ENCODE assay signal across 2 cellular contexts in genomic region chr9:89372230-89372816, GRCh38.
TF ChIP-seq lines count a peak whose summit lies in the region.

No MANE protein-coding gene starts in this region.

TF ChIP-seq in SK-N-SH treated with all-trans-retinoic acid at 6 μM for 48 hours, 23 proteins besides CTCF, POLR2A, EP300 and RAD21 (continued from another document):
- TF ChIP-seq, protein P1, sequence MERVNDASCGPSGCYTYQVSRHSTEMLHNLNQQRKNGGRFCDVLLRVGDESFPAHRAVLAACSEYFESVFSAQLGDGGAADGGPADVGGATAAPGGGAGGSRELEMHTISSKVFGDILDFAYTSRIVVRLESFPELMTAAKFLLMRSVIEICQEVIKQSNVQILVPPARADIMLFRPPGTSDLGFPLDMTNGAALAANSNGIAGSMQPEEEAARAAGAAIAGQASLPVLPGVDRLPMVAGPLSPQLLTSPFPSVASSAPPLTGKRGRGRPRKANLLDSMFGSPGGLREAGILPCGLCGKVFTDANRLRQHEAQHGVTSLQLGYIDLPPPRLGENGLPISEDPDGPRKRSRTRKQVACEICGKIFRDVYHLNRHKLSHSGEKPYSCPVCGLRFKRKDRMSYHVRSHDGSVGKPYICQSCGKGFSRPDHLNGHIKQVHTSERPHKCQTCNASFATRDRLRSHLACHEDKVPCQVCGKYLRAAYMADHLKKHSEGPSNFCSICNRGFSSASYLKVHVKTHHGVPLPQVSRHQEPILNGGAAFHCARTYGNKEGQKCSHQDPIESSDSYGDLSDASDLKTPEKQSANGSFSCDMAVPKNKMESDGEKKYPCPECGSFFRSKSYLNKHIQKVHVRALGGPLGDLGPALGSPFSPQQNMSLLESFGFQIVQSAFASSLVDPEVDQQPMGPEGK (CRISPR knock-in tag; IDR thresholded peaks at IDR 0.05; ENCODE audit: borderline replicate concordance) = no peak
- TF ChIP-seq ZNF565 (CRISPR knock-in tag; conservative IDR thresholded peaks at IDR 0.05; ENCODE audit: low read depth) = no peak
- TF ChIP-seq, protein P2, sequence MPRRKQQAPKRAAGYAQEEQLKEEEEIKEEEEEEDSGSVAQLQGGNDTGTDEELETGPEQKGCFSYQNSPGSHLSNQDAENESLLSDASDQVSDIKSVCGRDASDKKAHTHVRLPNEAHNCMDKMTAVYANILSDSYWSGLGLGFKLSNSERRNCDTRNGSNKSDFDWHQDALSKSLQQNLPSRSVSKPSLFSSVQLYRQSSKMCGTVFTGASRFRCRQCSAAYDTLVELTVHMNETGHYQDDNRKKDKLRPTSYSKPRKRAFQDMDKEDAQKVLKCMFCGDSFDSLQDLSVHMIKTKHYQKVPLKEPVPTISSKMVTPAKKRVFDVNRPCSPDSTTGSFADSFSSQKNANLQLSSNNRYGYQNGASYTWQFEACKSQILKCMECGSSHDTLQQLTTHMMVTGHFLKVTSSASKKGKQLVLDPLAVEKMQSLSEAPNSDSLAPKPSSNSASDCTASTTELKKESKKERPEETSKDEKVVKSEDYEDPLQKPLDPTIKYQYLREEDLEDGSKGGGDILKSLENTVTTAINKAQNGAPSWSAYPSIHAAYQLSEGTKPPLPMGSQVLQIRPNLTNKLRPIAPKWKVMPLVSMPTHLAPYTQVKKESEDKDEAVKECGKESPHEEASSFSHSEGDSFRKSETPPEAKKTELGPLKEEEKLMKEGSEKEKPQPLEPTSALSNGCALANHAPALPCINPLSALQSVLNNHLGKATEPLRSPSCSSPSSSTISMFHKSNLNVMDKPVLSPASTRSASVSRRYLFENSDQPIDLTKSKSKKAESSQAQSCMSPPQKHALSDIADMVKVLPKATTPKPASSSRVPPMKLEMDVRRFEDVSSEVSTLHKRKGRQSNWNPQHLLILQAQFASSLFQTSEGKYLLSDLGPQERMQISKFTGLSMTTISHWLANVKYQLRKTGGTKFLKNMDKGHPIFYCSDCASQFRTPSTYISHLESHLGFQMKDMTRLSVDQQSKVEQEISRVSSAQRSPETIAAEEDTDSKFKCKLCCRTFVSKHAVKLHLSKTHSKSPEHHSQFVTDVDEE (CRISPR knock-in tag; IDR thresholded peaks at IDR 0.05) = no peak
- no peak for TF ChIP-seq PPARA (CRISPR knock-in tag; IDR thresholded peaks at IDR 0.05; ENCODE audit: borderline replicate concordance)
- TF ChIP-seq, protein P3, sequence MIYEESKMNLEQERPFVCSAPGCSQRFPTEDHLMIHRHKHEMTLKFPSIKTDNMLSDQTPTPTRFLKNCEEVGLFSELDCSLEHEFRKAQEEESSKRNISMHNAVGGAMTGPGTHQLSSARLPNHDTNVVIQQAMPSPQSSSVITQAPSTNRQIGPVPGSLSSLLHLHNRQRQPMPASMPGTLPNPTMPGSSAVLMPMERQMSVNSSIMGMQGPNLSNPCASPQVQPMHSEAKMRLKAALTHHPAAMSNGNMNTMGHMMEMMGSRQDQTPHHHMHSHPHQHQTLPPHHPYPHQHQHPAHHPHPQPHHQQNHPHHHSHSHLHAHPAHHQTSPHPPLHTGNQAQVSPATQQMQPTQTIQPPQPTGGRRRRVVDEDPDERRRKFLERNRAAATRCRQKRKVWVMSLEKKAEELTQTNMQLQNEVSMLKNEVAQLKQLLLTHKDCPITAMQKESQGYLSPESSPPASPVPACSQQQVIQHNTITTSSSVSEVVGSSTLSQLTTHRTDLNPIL (CRISPR knock-in tag; IDR thresholded peaks at IDR 0.05; ENCODE audit: low read depth) = no peak
- TF ChIP-seq OSR1 (CRISPR knock-in tag; IDR thresholded peaks at IDR 0.05) = no peak
- no peak for TF ChIP-seq ZNF70 (CRISPR knock-in tag; IDR thresholded peaks at IDR 0.05)
- TF ChIP-seq SNAI2 (CRISPR knock-in tag; IDR thresholded peaks at IDR 0.05) = no peak
- no peak for TF ChIP-seq ISL1 (CRISPR knock-in tag; IDR thresholded peaks at IDR 0.05)
- no peak for TF ChIP-seq TCF4 (CRISPR knock-in tag; IDR thresholded peaks at IDR 0.05; ENCODE audit: borderline replicate concordance)
- TF ChIP-seq ZC3H10 (CRISPR knock-in tag; IDR thresholded peaks at IDR 0.05) = no peak
- no peak for TF ChIP-seq ZFP30 (CRISPR knock-in tag; IDR thresholded peaks at IDR 0.05)
- no peak for TF ChIP-seq GLIS3 (CRISPR knock-in tag; IDR thresholded peaks at IDR 0.05)

TF ChIP-seq in SK-N-SH, 30 proteins besides CTCF, POLR2A, EP300 and RAD21 (continued from another document):
- TF ChIP-seq POLR2AphosphoS5 (IDR thresholded peaks at IDR 0.05; ENCODE audit: low read depth, low read length) = no peak
- no peak for TF ChIP-seq TCF12 (IDR thresholded peaks at IDR 0.05)
- no peak for TF ChIP-seq SMC3 (IDR thresholded peaks at IDR 0.05; ENCODE audit: low read depth, low read length)
- no peak for TF ChIP-seq EZH2phosphoT487 (IDR thresholded peaks at IDR 0.05; ENCODE audit: borderline replicate concordance, low read depth)
- no peak for TF ChIP-seq FOSL2 (IDR thresholded peaks at IDR 0.05; ENCODE audit: borderline replicate concordance, low read depth)
- TF ChIP-seq MAX (IDR thresholded peaks at IDR 0.05; ENCODE audit: low read depth) = no peak
- TF ChIP-seq RXRA (IDR thresholded peaks at IDR 0.05; ENCODE audit: borderline replicate concordance, low read depth) = no peak
